In the genomic region with DNA sequence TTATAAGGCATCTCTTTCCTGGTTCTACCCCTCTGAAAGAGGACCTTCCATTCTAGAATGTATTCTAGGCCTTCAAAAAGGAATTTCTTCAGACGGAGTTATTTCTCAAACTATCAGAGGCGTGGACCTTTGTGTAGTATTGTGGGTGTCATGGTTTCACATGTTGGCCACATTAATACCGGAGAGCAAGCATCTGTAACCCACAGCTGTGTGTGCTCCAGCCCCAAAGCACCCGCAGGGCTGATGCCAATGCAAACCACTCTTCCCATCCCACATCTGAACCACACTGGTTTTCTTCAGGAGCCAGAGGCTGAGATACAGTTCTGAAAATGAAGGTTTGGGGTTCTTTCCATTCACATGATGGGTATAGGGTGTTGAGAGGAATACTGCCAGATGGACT, we compare ENCODE assay signal across 23 cellular contexts.
"Had no signal": no experiment of that assay in that cellular context is flagged by ENCODE, and none has a peak within 500 bp of the region (broad histone marks: within the 10 kb centered on the region; RNA-seq: fewer than 3 reads in every experiment).

No MANE protein-coding gene starts in this region.

- H3K4me1 ChIP-seq: adrenal gland, SJSA1 had no signal

- ATAC-seq: activated CD4-positive, CD25-positive, alpha-beta regulatory T cell treated with anti-CD3 and anti-CD28 coated beads, Interleukin-2, amount 50 U/mL, for 24 hours; activated CD8-positive, alpha-beta T cell treated with anti-CD3 and anti-CD28 coated beads for 36 hours; activated T-cell treated with anti-CD3 and anti-CD28 coated beads, Interleukin-2, amount 50 U/mL, for 72 hours; Panc1; SK-N-SH treated with all-trans-retinoic acid at 6 μM for 48 hours had no signal

- H3K9me3 ChIP-seq: adrenal gland, SJSA1 had no signal

- H3K36me3 ChIP-seq: adrenal gland, SJSA1 had no signal

- H3K27me3 ChIP-seq: adrenal gland, SJSA1 had no signal

- H3K4me3 ChIP-seq: adrenal gland, SJSA1 had no signal

- DNase-seq: activated CD4-positive, alpha-beta T cell treated with anti-CD3 and anti-CD28 coated beads for 4 hours; activated CD8-positive, alpha-beta memory T cell treated with anti-CD3 and anti-CD28 coated beads, Interleukin-2, amount 50 U/mL, for 4 hours; activated CD8-positive, alpha-beta T cell treated with anti-CD3 and anti-CD28 coated beads for 36 hours; activated naive CD4-positive, alpha-beta T cell treated with anti-CD3 and anti-CD28 coated beads, Interleukin-2, amount 50 U/mL, for 16 hours; activated naive CD8-positive, alpha-beta T cell treated with anti-CD3 and anti-CD28 coated beads, Interleukin-2, amount 10 ng/mL, durations not matched to agents 7 days and 5 days; activated T-cell treated with anti-CD3 and anti-CD28 coated beads, Interleukin-2, amount 50 U/mL, for 72 hours; adrenal gland; anterior cingulate cortex; NCI-H1092; NCI-H1417; NCI-H1930; NCI-H2171; NCI-H2227 treated with DMSO at 0.1 percent for 48 hours; NCI-H446 treated with DMSO at 0.1 percent for 48 hours; NCI-H524 treated with DMSO at 0.1 percent for 48 hours; NCI-H774; OCI-M1; SHP77; SW 1271 had no signal

- H3K27ac ChIP-seq: adrenal gland, SJSA1 had no signal
